Comparison of ENCODE assay signal across 8 cellular contexts in genomic region chr7:35624299-35625186, GRCh38.
DNase-seq lines count a peak whose midpoint lies in the region; ATAC-seq and TF ChIP-seq lines count a peak whose summit lies in the region.

No MANE protein-coding gene starts in this region.

- H3K36me3 ChIP-seq in thoracic aorta, result peaks cover 11% of the 10 kb centered on the region

- POLR2A ChIA-PET in activated B cell treated with CpG ODN at 0.5 μM for 24 hours (lab: Charles Lee), result no interaction called here

- DNase-seq in AG08395 (ENCODE audit: low spot score) (peak; percentile 70), NCI-H2029 treated with DMSO at 0.1 percent for 48 hours (lab: John Stamatoyannopoulos, UW) (peak; percentile 45), activated B cell treated with CpG ODN at 0.5 μM for 24 hours (peak; percentile 18), medulla oblongata (ENCODE audit: extremely low spot score) (peak; percentile 59), thoracic aorta (ENCODE audit: low spot score) (no peak)
- DNase-seq in effector CD4-positive, alpha-beta T cell, result peak; percentile 20

- H3K4me1 Mint-ChIP-seq in activated B cell treated with CpG ODN at 0.5 μM for 24 hours, result peaks cover 2% of the 10 kb centered on the region

- H3K9me3 ChIP-seq in thoracic aorta, result no peaks in the 10 kb centered on the region

- H3K9me3 Mint-ChIP-seq in activated B cell treated with CpG ODN at 0.5 μM for 24 hours, result no peaks in the 10 kb centered on the region

- H3K4me1 ChIP-seq in thoracic aorta (ENCODE audit: control insufficient read depth in 1 of 2, low read depth in 2 of 2), result no peaks in the 10 kb centered on the region

- no peak overlapping the region for H3K4me3 Mint-ChIP-seq in activated B cell treated with CpG ODN at 0.5 μM for 24 hours

- H3K27ac Mint-ChIP-seq in activated B cell treated with CpG ODN at 0.5 μM for 24 hours, result no peak overlapping the region

- TF ChIP-seq CTCF in activated B cell treated with CpG ODN at 0.5 μM for 24 hours (IDR thresholded peaks at IDR 0.05) (peak; percentile 81), thoracic aorta (IDR thresholded peaks at IDR 0.05) (peak; percentile 62)

- H3K4me3 ChIP-seq in thoracic aorta, result no peak overlapping the region

- no peaks in the 10 kb centered on the region for H3K27me3 Mint-ChIP-seq in activated B cell treated with CpG ODN at 0.5 μM for 24 hours

- CTCF ChIA-PET in activated B cell treated with CpG ODN at 0.5 μM for 24 hours (lab: Charles Lee), result interaction anchor here (0.9 to 4.2 kb wide), 14 partner anchors 9 to 590 kb away, joined by 3 to 42 read pairs (median 4); no protein-coding TSS in a partner anchor

- no peak overlapping the region for H3K27ac ChIP-seq in thoracic aorta

- ATAC-seq in GM18498 (IDR thresholded peaks at IDR 0.05; ENCODE audit: unreplicated experiment), result peak; percentile 78
- peak; percentile 88 for ATAC-seq in HG02884 (IDR thresholded peaks at IDR 0.05; ENCODE audit: unreplicated experiment)
- peak; percentile 86 for ATAC-seq in activated B cell treated with CpG ODN at 0.5 μM for 24 hours (ENCODE audit: low read depth)
- ATAC-seq in thoracic aorta (ENCODE audit: insufficient number of reproducible peaks, low FRiP score, low read depth), result no peak

- intact Hi-C loops in activated B cell treated with CpG ODN at 0.5 μM for 24 hours (cut with micrococcal nuclease), result loop anchor here (1.0 to 2.0 kb wide), 5 partner anchors 87 to 552 kb away; no protein-coding TSS in a partner anchor

- no peaks in the 10 kb centered on the region for H3K27me3 ChIP-seq in thoracic aorta (replicated peaks; ENCODE audit: insufficient read depth)

- peaks cover 15% of the 10 kb centered on the region for H3K36me3 Mint-ChIP-seq in activated B cell treated with CpG ODN at 0.5 μM for 24 hours (ENCODE audit: low read depth)
